9 cellular contexts compared by ENCODE assay signal in genomic region chr6:99434702-99435530, GRCh38. TPM values are rescaled to one million over a fixed set of nuclear protein-coding genes. Genes with fewer than 3 reads are reported as not detected.
DNase-seq lines count a peak whose midpoint lies in the region; ATAC-seq, FAIRE-seq and TF ChIP-seq lines count a peak whose summit lies in the region.
"Had no signal": no experiment of that assay in that cellular context is flagged by ENCODE, and none has a peak within 500 bp of the region (broad histone marks: within the 10 kb centered on the region; RNA-seq: fewer than 3 reads in every experiment).

No MANE protein-coding gene starts in this region.

- H3K27ac ChIP-seq in H9 (ENCODE audit: insufficient read length, low read depth, low read length) = no peak overlapping the region
- H3K27ac ChIP-seq in HepG2 (ENCODE audit: extremely low read length, insufficient read depth, low read length) = no peak overlapping the region

- H4K8ac ChIP-seq in H9 (replicated peaks; ENCODE audit: insufficient read length, low read depth, low read length) = no peak overlapping the region

- no peak for TF ChIP-seq EP300 in HepG2 (IDR thresholded peaks at IDR 0.05; ENCODE audit: low read depth in 2 of 2, low read length in 2 of 2)
- no peak for TF ChIP-seq EP300 in HepG2 (CRISPR knock-in tag; IDR thresholded peaks at IDR 0.05; ENCODE audit: borderline replicate concordance)

- H3K23me2 ChIP-seq in H9 (ENCODE audit: insufficient read length, low read depth, low read length, poor library complexity, severe bottlenecking) = no peaks in the 10 kb centered on the region

- H3K23ac ChIP-seq in H9 (ENCODE audit: insufficient read length, low read depth, low read length) = no peak overlapping the region

- H2BK12ac ChIP-seq in H9 (ENCODE audit: insufficient read length, low read depth, low read length) = no peak overlapping the region

- CTCF ChIA-PET in MCF 10A (lab: Yijun Ruan, JAX) = interaction anchor here (0.5 to 1.6 kb wide), 17 partner anchors 9 to 469 kb away, joined by 3 to 9 read pairs (median 4); no protein-coding TSS in a partner anchor
- CTCF ChIA-PET in HepG2 (lab: Yijun Ruan, JAX; ENCODE audit: low intra/inter-chr PET ratio, low total read pairs) = no interaction called here

- in situ Hi-C loops in HepG2 (cut with HindIII; ENCODE audit: extremely low pct_ligation_motif_present, low pct_unique_long_range_greater_than_20kb) = no loop called here

- H3K4me1 ChIP-seq in H9 (ENCODE audit: insufficient read depth, low read length) = no peaks in the 10 kb centered on the region
- peaks cover 13% of the 10 kb centered on the region for H3K4me1 ChIP-seq in HepG2 (ENCODE audit: insufficient read depth, low read length)

- no peak overlapping the region for H4K91ac ChIP-seq in H9 (ENCODE audit: insufficient read length, low read depth, low read length)

- no peak overlapping the region for H2BK15ac ChIP-seq in H9 (ENCODE audit: low read depth, low read length)

- H3K27ac Mint-ChIP-seq in H9 (no peak overlapping the region), MCF 10A (ENCODE audit: low read depth, unreplicated experiment) (no peak overlapping the region)
- H3K27ac Mint-ChIP-seq in activated T-helper 1 cell treated with anti-CD3 and anti-CD28 coated beads, Interleukin-12 subunit alpha, Interleukin-12 subunit beta, Interleukin-2, Interleukin-4 antibody, amounts not matched to agents 30 ng/mL and 10 ng/mL and 1 ng/mL, durations not matched to agents 14 hours and 24 hours and 36 hours = no peak overlapping the region

- intact Hi-C loops in MCF 10A (cut with micrococcal nuclease) = no loop called here
- intact Hi-C loops in HepG2 (cut with micrococcal nuclease; ENCODE audit: unreplicated experiment) = no loop called here
- intact Hi-C loops in activated T-helper 1 cell treated with anti-CD3 and anti-CD28 coated beads, Interleukin-12 subunit alpha, Interleukin-12 subunit beta, Interleukin-2, Interleukin-4 antibody, amounts not matched to agents 30 ng/mL and 10 ng/mL and 1 ng/mL, durations not matched to agents 14 hours and 24 hours and 36 hours (cut with micrococcal nuclease) = no loop called here
- intact Hi-C loops in sciatic nerve (cut with DNase I) = loop anchor here (5.0 kb wide), 1 partner anchor 1253 kb away; no protein-coding TSS in a partner anchor

- peak; percentile 62; the same call in 2 of the 3 replicates for ATAC-seq in HepG2
- ATAC-seq in sciatic nerve = no peak

- no peak for TF ChIP-seq RAD21 in HepG2 (CRISPR knock-in tag; IDR thresholded peaks at IDR 0.05)

- H3K36me3 ChIP-seq in HepG2 (replicated peaks in 1 of 2; ENCODE audit: control insufficient read depth in 1 of 2, insufficient read depth in 2 of 2, low read length in 2 of 2) = 0 out of 5 replicates have a peak, but pooled peaks cover 0 to 7% of the 10 kb centered on the region in 2 experiments

- no peaks in the 10 kb centered on the region for H3K9me3 ChIP-seq in H9 (ENCODE audit: control insufficient read depth, low read depth, low read length)
- no peaks in the 10 kb centered on the region for H3K9me3 ChIP-seq in HepG2 (ENCODE audit: low read length)

- H2AK5ac ChIP-seq in H9 (ENCODE audit: insufficient read length, low read length) = no peak overlapping the region

- H2AFZ ChIP-seq in H9 (ENCODE audit: low read length) (no peak overlapping the region), HepG2 (ENCODE audit: low read length) (no peak overlapping the region)

- H3K18ac ChIP-seq in H9 (ENCODE audit: insufficient read length, low read depth, low read length) = no peak overlapping the region

- H3K4me3 Mint-ChIP-seq in H9 (no peak overlapping the region), MCF 10A (ENCODE audit: unreplicated experiment) (no peak overlapping the region)
- no peak overlapping the region for H3K4me3 Mint-ChIP-seq in activated T-helper 1 cell treated with anti-CD3 and anti-CD28 coated beads, Interleukin-12 subunit alpha, Interleukin-12 subunit beta, Interleukin-2, Interleukin-4 antibody, amounts not matched to agents 30 ng/mL and 10 ng/mL and 1 ng/mL, durations not matched to agents 14 hours and 24 hours and 36 hours
- H3K4me3 Mint-ChIP-seq: activated T-cell treated with anti-CD3 and anti-CD28 coated beads, Interleukin-2, amount 50 U/mL, for 4 hours had no signal

- POLR2A ChIA-PET in MCF 10A (lab: Yijun Ruan, JAX) = interaction anchor here (1.4 to 2.4 kb wide), 2 partner anchors 10 to 388 kb away, joined by 3 to 17 read pairs; partner anchors contain the start of gene PNISR
- POLR2A ChIA-PET in HepG2 (lab: Yijun Ruan, JAX) = no interaction called here

- no peak overlapping the region for H2BK5ac ChIP-seq in H9 (ENCODE audit: insufficient read length, low read length)

- peaks cover 7 to 9% of the 10 kb centered on the region in 2 experiments; a peak in 3 of 4 replicates for H3K4me1 Mint-ChIP-seq in H9
- H3K4me1 Mint-ChIP-seq in MCF 10A (ENCODE audit: insufficient read depth, unreplicated experiment) = no peaks in the 10 kb centered on the region
- H3K4me1 Mint-ChIP-seq in activated T-helper 1 cell treated with anti-CD3 and anti-CD28 coated beads, Interleukin-12 subunit alpha, Interleukin-12 subunit beta, Interleukin-2, Interleukin-4 antibody, amounts not matched to agents 30 ng/mL and 10 ng/mL and 1 ng/mL, durations not matched to agents 14 hours and 24 hours and 36 hours (ENCODE audit: low read depth) = no peaks in the 10 kb centered on the region

- H3K27me3 Mint-ChIP-seq in H9 (ENCODE audit: low read depth) = no peaks in the 10 kb centered on the region
- H3K27me3 Mint-ChIP-seq in MCF 10A (ENCODE audit: insufficient read depth, unreplicated experiment) = no peaks in the 10 kb centered on the region
- no peaks in the 10 kb centered on the region for H3K27me3 Mint-ChIP-seq in activated T-helper 1 cell treated with anti-CD3 and anti-CD28 coated beads, Interleukin-12 subunit alpha, Interleukin-12 subunit beta, Interleukin-2, Interleukin-4 antibody, amounts not matched to agents 30 ng/mL and 10 ng/mL and 1 ng/mL, durations not matched to agents 14 hours and 24 hours and 36 hours (ENCODE audit: insufficient read depth)

- peaks cover 0 to 6% (median 5%) of the 10 kb centered on the region in 3 experiments; a peak in 4 of 7 replicates for H3K36me3 Mint-ChIP-seq in H9 (ENCODE audit: insufficient read depth in 1 of 3, low read depth in 3 of 3)
- peaks cover 57% of the 10 kb centered on the region for H3K36me3 Mint-ChIP-seq in MCF 10A (ENCODE audit: insufficient read depth, unreplicated experiment)
- H3K36me3 Mint-ChIP-seq in activated T-helper 1 cell treated with anti-CD3 and anti-CD28 coated beads, Interleukin-12 subunit alpha, Interleukin-12 subunit beta, Interleukin-2, Interleukin-4 antibody, amounts not matched to agents 30 ng/mL and 10 ng/mL and 1 ng/mL, durations not matched to agents 14 hours and 24 hours and 36 hours (ENCODE audit: low read depth) = peaks cover 2% of the 10 kb centered on the region

- H3K4me2 ChIP-seq in H9 (ENCODE audit: insufficient read depth, insufficient read length, low read length) = no peak overlapping the region
- no peak overlapping the region for H3K4me2 ChIP-seq in HepG2 (ENCODE audit: low read depth, low read length)

- no peak overlapping the region for H3K4ac ChIP-seq in H9 (ENCODE audit: low read depth, low read length)

- no peak overlapping the region for H3T11ph ChIP-seq in H9 (ENCODE audit: low read length)

- H3K4me3 ChIP-seq in HepG2 (replicated peaks in 1 of 3; ENCODE audit: insufficient read depth in 1 of 3, low read depth in 2 of 3, low read length in 3 of 3) = no peak overlapping the region

- H4K20me1 ChIP-seq in H9 (ENCODE audit: control insufficient read depth, insufficient read depth, insufficient read length) = no peaks in the 10 kb centered on the region
- H4K20me1 ChIP-seq in HepG2 (ENCODE audit: insufficient read depth, low read length) = no peaks in the 10 kb centered on the region

- no CpG with 5 or more reads among the region's 3 CpGs for WGBS in H9 (ENCODE audit: extremely low coverage, insufficient read length, low lambda C conversion rate)
- WGBS in HepG2 (ENCODE audit: low lambda C conversion rate) = 55% methylated on average over 3 of the region's 3 CpGs

- H2BK120ac ChIP-seq in H9 (ENCODE audit: low read depth, low read length, poor library complexity, severe bottlenecking) = no peak overlapping the region

- TF ChIP-seq POLR2A in HepG2 (IDR thresholded peaks at IDR 0.05; ENCODE audit: insufficient read depth in 1 of 2, low read depth in 2 of 2, low read length in 2 of 2) = no peak

- TF ChIP-seq CTCF in H9 (conservative IDR thresholded peaks at IDR 0.05) (peak; percentile 77), MCF 10A (IDR thresholded peaks at IDR 0.05; ENCODE audit: unreplicated experiment) (peak; percentile 28), HepG2 (CRISPR knock-in tag; IDR thresholded peaks at IDR 0.05) (0 out of 2 replicates have a peak, but pooled peaks have one; percentile 13)

- H3K79me2 ChIP-seq in H9 (ENCODE audit: insufficient read depth, low read length) = no peaks in the 10 kb centered on the region
- H3K79me2 ChIP-seq in HepG2 (ENCODE audit: insufficient read depth, low read length) = no peaks in the 10 kb centered on the region

- H3K9me3 Mint-ChIP-seq in H9 = no peaks in the 10 kb centered on the region
- no peaks in the 10 kb centered on the region for H3K9me3 Mint-ChIP-seq in MCF 10A (ENCODE audit: unreplicated experiment)
- H3K9me3 Mint-ChIP-seq in activated T-helper 1 cell treated with anti-CD3 and anti-CD28 coated beads, Interleukin-12 subunit alpha, Interleukin-12 subunit beta, Interleukin-2, Interleukin-4 antibody, amounts not matched to agents 30 ng/mL and 10 ng/mL and 1 ng/mL, durations not matched to agents 14 hours and 24 hours and 36 hours = no peaks in the 10 kb centered on the region
- H3K9me3 Mint-ChIP-seq: activated T-cell treated with anti-CD3 and anti-CD28 coated beads, Interleukin-2, amount 50 U/mL, for 4 hours had no signal

- BruUV-seq in MCF 10A (replicated peaks; lab: Mats Ljungman, UMichigan) (no TSS peak), HepG2 (replicated peaks; lab: Mats Ljungman, UMichigan) (no TSS peak)

- no peak overlapping the region for H3K56ac ChIP-seq in H9 (ENCODE audit: insufficient read length, low read depth, low read length)

- H3K9ac ChIP-seq in H9 (ENCODE audit: extremely low read depth, insufficient read length, low read length) (no peak overlapping the region), HepG2 (ENCODE audit: insufficient read depth, low read depth, low read length) (no peak overlapping the region)

- H3K27me3 ChIP-seq in H9 (ENCODE audit: insufficient read depth, low read length) (no peaks in the 10 kb centered on the region), HepG2 (ENCODE audit: control insufficient read depth in 1 of 2, insufficient read depth in 2 of 2, low read length in 2 of 2) (no peaks in the 10 kb centered on the region)

- H3K14ac ChIP-seq in H9 (ENCODE audit: insufficient read depth, low read length) = no peak overlapping the region

- no peak for FAIRE-seq in HepG2 (lab: Jason Lieb, UNC)

- peak; percentile 16 for DNase-seq in NCI-H2196 (lab: John Stamatoyannopoulos, UW; ENCODE audit: unreplicated experiment)
- no peak for DNase-seq in NCI-H2196 treated with DMSO at 0.1 percent for 48 hours (lab: John Stamatoyannopoulos, UW; ENCODE audit: unreplicated experiment)
- no peak for DNase-seq in H9
- peak; percentile 71 for DNase-seq in NAMALWA (ENCODE audit: low spot score)
- DNase-seq in MCF 10A (ENCODE audit: unreplicated experiment) = peak; percentile 39
- peak; percentile 23 for DNase-seq in HepG2 (ENCODE audit: low spot score)
- no peak for DNase-seq in activated T-helper 1 cell treated with anti-CD3 and anti-CD28 coated beads, Interleukin-12 subunit alpha, Interleukin-12 subunit beta, Interleukin-2, Interleukin-4 antibody, amounts not matched to agents 30 ng/mL and 10 ng/mL and 1 ng/mL, durations not matched to agents 14 hours and 24 hours and 36 hours (ENCODE audit: low spot score)
- DNase-seq in sciatic nerve (ENCODE audit: low spot score) = no peak
- DNase-seq: activated T-cell treated with anti-CD3 and anti-CD28 coated beads, Interleukin-2, amount 50 U/mL, for 4 hours had no signal

- H2BK20ac ChIP-seq in H9 (ENCODE audit: low read depth, low read length, poor library complexity, severe bottlenecking) = no peak overlapping the region

- no peaks in the 10 kb centered on the region for H3K79me1 ChIP-seq in H9 (ENCODE audit: insufficient read depth, low read depth, low read length, poor library complexity, severe bottlenecking)

- no peak overlapping the region for H4K5ac ChIP-seq in H9 (ENCODE audit: insufficient read length, low read depth, low read length)

RNA-seq across cellular contexts. Expression of gene PNISR, which starts 9.8 kb away (rescaled TPM):
- total RNA-seq in H9 (2021) = 127 and 134 TPM in 2 replicates
- total RNA-seq in MCF 10A (2022) = 95.9 and 115 TPM in 2 replicates
- 29.7 and 48.0 TPM in 2 replicates for total RNA-seq in HepG2 (2016; rRNA removed; fragmentation: Illumina TruSeq; extraction: Trizol)
- total RNA-seq in HepG2 (2016; cell fraction: cytosol; rRNA removed; fragmentation: Illumina TruSeq; extraction: Trizol; ENCODE audit: low read depth) = 7.4 and 8.5 TPM in 2 replicates
- 30.4 and 48.4 TPM in 2 replicates for total RNA-seq in HepG2 (2016; cell fraction: insoluble cytoplasmic fraction; rRNA removed; fragmentation: Illumina TruSeq; extraction: Trizol)
- total RNA-seq in HepG2 (2016; cell fraction: membrane; rRNA removed; fragmentation: Illumina TruSeq; extraction: Trizol) = 10.1 and 11.9 TPM in 2 replicates
- 96.9 and 105 TPM in 2 replicates for total RNA-seq in HepG2 (2016; cell fraction: nucleus; rRNA removed; fragmentation: Illumina TruSeq; extraction: Trizol)
- 41.9 and 43.0 TPM in 2 replicates for polyA plus RNA-seq in HepG2 (2011; rRNA removed)
- 8.4 and 11.7 TPM in 2 replicates for polyA plus RNA-seq in HepG2 (2011; cell fraction: cytosol; rRNA removed)
- 108 and 145 TPM in 2 replicates for polyA plus RNA-seq in HepG2 (2011; cell fraction: nucleus; rRNA removed)
- polyA plus RNA-seq in HepG2 (2012) = 74.4 and 86.0 TPM in 2 replicates
- 0.80 and 1.4 TPM in 2 replicates for polyA plus RNA-seq in HepG2 (2016; cell fraction: cytosol; fragmentation: Illumina TruSeq; extraction: Trizol; ENCODE audit: low read depth)
- polyA plus RNA-seq in HepG2 (2016; cell fraction: insoluble cytoplasmic fraction; fragmentation: Illumina TruSeq; extraction: Trizol; ENCODE audit: low read depth) = 37.3 and 39.1 TPM in 2 replicates
- polyA plus RNA-seq in HepG2 (2016; cell fraction: membrane; fragmentation: Illumina TruSeq; extraction: Trizol; ENCODE audit: low read depth) = 1.9 and 2.1 TPM in 2 replicates
- 161 and 180 TPM in 2 replicates for polyA plus RNA-seq in HepG2 (2016; cell fraction: nucleus; fragmentation: Illumina TruSeq; extraction: Trizol; ENCODE audit: insufficient read depth, low read depth)
- polyA minus RNA-seq in HepG2 (2011; rRNA and poly(A)+ RNA removed; ENCODE audit: low replicate concordance) = 21.2 and 33.6 TPM in 2 replicates
- 9.4 and 10.3 TPM in 2 replicates for polyA minus RNA-seq in HepG2 (2011; cell fraction: cytosol; rRNA and poly(A)+ RNA removed)
- 216 and 237 TPM in 2 replicates for polyA minus RNA-seq in HepG2 (2011; cell fraction: nucleus; rRNA and poly(A)+ RNA removed)
- total RNA-seq in activated T-helper 1 cell treated with anti-CD3 and anti-CD28 coated beads, Interleukin-12 subunit alpha, Interleukin-12 subunit beta, Interleukin-2, Interleukin-4 antibody, amounts not matched to agents 30 ng/mL and 10 ng/mL and 1 ng/mL, durations not matched to agents 14 hours and 24 hours and 36 hours = 98.4 and 112 TPM in 2 replicates
- total RNA-seq in sciatic nerve = 199 TPM

RNA-seq across cellular contexts. Expression of gene COQ3, which starts 40.9 kb away (rescaled TPM):
- total RNA-seq in H9 (2021) = 10.6 and 10.9 TPM in 2 replicates
- total RNA-seq in MCF 10A (2022) = 4.8 and 7.7 TPM in 2 replicates
- total RNA-seq in HepG2 (2016; rRNA removed; fragmentation: Illumina TruSeq; extraction: Trizol) = 20.5 and 26.6 TPM in 2 replicates
- 9.0 and 10.6 TPM in 2 replicates for total RNA-seq in HepG2 (2016; cell fraction: cytosol; rRNA removed; fragmentation: Illumina TruSeq; extraction: Trizol; ENCODE audit: low read depth)
- total RNA-seq in HepG2 (2016; cell fraction: insoluble cytoplasmic fraction; rRNA removed; fragmentation: Illumina TruSeq; extraction: Trizol) = 19.2 and 28.7 TPM in 2 replicates
- 8.8 and 10.7 TPM in 2 replicates for total RNA-seq in HepG2 (2016; cell fraction: membrane; rRNA removed; fragmentation: Illumina TruSeq; extraction: Trizol)
- total RNA-seq in HepG2 (2016; cell fraction: nucleus; rRNA removed; fragmentation: Illumina TruSeq; extraction: Trizol) = 6.4 and 9.0 TPM in 2 replicates
- 4.8 and 5.3 TPM in 2 replicates for polyA plus RNA-seq in HepG2 (2011; rRNA removed)
- 3.1 and 4.3 TPM in 2 replicates for polyA plus RNA-seq in HepG2 (2011; cell fraction: cytosol; rRNA removed)
- polyA plus RNA-seq in HepG2 (2011; cell fraction: nucleus; rRNA removed) = 3.0 and 3.5 TPM in 2 replicates
- 4.8 TPM in 2 replicates for polyA plus RNA-seq in HepG2 (2012)
- polyA plus RNA-seq in HepG2 (2016; cell fraction: cytosol; fragmentation: Illumina TruSeq; extraction: Trizol; ENCODE audit: low read depth) = 5.3 and 6.0 TPM in 2 replicates
- polyA plus RNA-seq in HepG2 (2016; cell fraction: insoluble cytoplasmic fraction; fragmentation: Illumina TruSeq; extraction: Trizol; ENCODE audit: low read depth) = 21.4 and 27.4 TPM in 2 replicates
- 6.3 and 7.4 TPM in 2 replicates for polyA plus RNA-seq in HepG2 (2016; cell fraction: membrane; fragmentation: Illumina TruSeq; extraction: Trizol; ENCODE audit: low read depth)
- polyA plus RNA-seq in HepG2 (2016; cell fraction: nucleus; fragmentation: Illumina TruSeq; extraction: Trizol; ENCODE audit: insufficient read depth, low read depth) = 15.4 and 16.2 TPM in 2 replicates
- polyA minus RNA-seq in HepG2 (2011; rRNA and poly(A)+ RNA removed; ENCODE audit: low replicate concordance) = 0.86 and 6.7 TPM in 2 replicates
- 1.4 and 2.1 TPM in 2 replicates for polyA minus RNA-seq in HepG2 (2011; cell fraction: cytosol; rRNA and poly(A)+ RNA removed)
- polyA minus RNA-seq in HepG2 (2011; cell fraction: nucleus; rRNA and poly(A)+ RNA removed) = 1.4 and 1.7 TPM in 2 replicates
- 13.5 and 16.7 TPM in 2 replicates for total RNA-seq in activated T-helper 1 cell treated with anti-CD3 and anti-CD28 coated beads, Interleukin-12 subunit alpha, Interleukin-12 subunit beta, Interleukin-2, Interleukin-4 antibody, amounts not matched to agents 30 ng/mL and 10 ng/mL and 1 ng/mL, durations not matched to agents 14 hours and 24 hours and 36 hours
- total RNA-seq in sciatic nerve = 5.3 TPM

Comparison
In these comparisons a context has a peak if more than half of its experiments do, and no peak if none do; other contexts are left out.
1. DNase-seq: peak in NCI-H2196 (single experiment), NAMALWA (single experiment), MCF 10A (single experiment) and HepG2 (single experiment); none in NCI-H2196 treated with DMSO at 0.1 percent for 48 hours (single experiment), H9 (single experiment), activated T-helper 1 cell treated with anti-CD3 and anti-CD28 coated beads, Interleukin-12 subunit alpha, Interleukin-12 subunit beta, Interleukin-2, Interleukin-4 antibody, amounts not matched to agents 30 ng/mL and 10 ng/mL and 1 ng/mL, durations not matched to agents 14 hours and 24 hours and 36 hours (single experiment) and sciatic nerve (single experiment).
2. CTCF ChIP-seq: peak in every context shown above with its lines; median percentile 77 in H9; 28 in MCF 10A; 13 in HepG2.